11 cellular contexts compared by ENCODE assay signal in the genomic region with DNA sequence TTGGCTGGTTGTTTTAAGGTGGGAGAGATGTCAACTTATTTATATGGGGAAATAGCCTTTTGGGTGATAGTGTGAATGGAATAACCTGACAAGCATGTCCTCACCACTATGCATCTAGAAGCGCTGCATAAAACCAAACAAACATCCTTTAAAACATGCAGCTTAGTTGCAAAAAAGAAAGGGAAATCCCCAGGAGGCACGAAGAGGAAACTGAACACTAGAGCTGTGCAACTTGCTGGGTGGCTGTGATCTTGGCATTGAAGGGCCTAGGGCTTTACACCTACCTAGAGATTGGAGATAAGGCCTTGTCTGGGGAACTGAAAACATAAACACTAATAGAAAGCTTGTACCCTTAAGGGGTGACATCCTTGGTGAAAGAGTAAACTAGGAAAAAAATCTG. TPM values are rescaled to one million over a fixed set of nuclear protein-coding genes. Genes with fewer than 3 reads are reported as not detected.
DNase-seq lines count a peak whose midpoint lies in the region; TF ChIP-seq lines count a peak whose summit lies in the region.
"Had no signal": no experiment of that assay in that cellular context is flagged by ENCODE, and none has a peak within 500 bp of the region (broad histone marks: within the 10 kb centered on the region; RNA-seq: fewer than 3 reads in every experiment).

No MANE protein-coding gene starts in this region.

- TF ChIP-seq CTCF in HEK293 (tag by site-specific recombination; IDR thresholded peaks at IDR 0.05) = no peak

- no peaks in the 10 kb centered on the region for H3K9me3 Mint-ChIP-seq in CD8-positive, alpha-beta memory T cell
- H3K9me3 Mint-ChIP-seq in activated CD4-positive, alpha-beta memory T cell treated with anti-CD3 and anti-CD28 coated beads, Interleukin-2, amount 10 ng/mL, durations not matched to agents 7 days and 5 days = no peaks in the 10 kb centered on the region

- peak; percentile 35 to 80 (median 79) for DNase-seq in CD8-positive, alpha-beta memory T cell
- DNase-seq in activated CD4-positive, alpha-beta memory T cell treated with anti-CD3 and anti-CD28 coated beads, Interleukin-2, amount 10 ng/mL, durations not matched to agents 7 days and 5 days = peak; percentile 56
- no peak for DNase-seq in NCI-H1105 (lab: John Stamatoyannopoulos, UW)
- DNase-seq in NCI-H510A (lab: John Stamatoyannopoulos, UW) = no peak
- no peak for DNase-seq in anterior cingulate cortex (lab: John Stamatoyannopoulos, UW)
- DNase-seq in H4 (ENCODE audit: low spot score) = no peak
- DNase-seq: DMS53, NCI-H446 treated with DMSO at 0.1 percent for 48 hours had no signal

- POLR2A ChIA-PET in CD8-positive, alpha-beta memory T cell (lab: Charles Lee) = interaction anchor here (0.6 to 2.0 kb wide), 8 partner anchors 8 to 596 kb away, joined by 3 to 24 read pairs (median 4); a partner anchor contains a TSS
- POLR2A ChIA-PET in HEK293 (lab: Yijun Ruan, JAX) = no interaction called here
- POLR2A ChIA-PET in activated CD4-positive, alpha-beta memory T cell treated with anti-CD3 and anti-CD28 coated beads, Interleukin-2, amount 10 ng/mL, durations not matched to agents 7 days and 5 days (lab: Charles Lee) = interaction anchor here (0.6 to 1.9 kb wide), 17 partner anchors 8 to 325 kb away, joined by 3 to 27 read pairs (median 3); a partner anchor contains a TSS

- CTCF ChIA-PET in CD8-positive, alpha-beta memory T cell (lab: Charles Lee) = interaction anchor here (0.6 to 2.5 kb wide), 20 partner anchors 8 to 267 kb away, joined by 3 to 18 read pairs (median 4); a partner anchor contains a TSS
- CTCF ChIA-PET in HEK293 (lab: Yijun Ruan, JAX) = interaction anchor here (0.6 to 1.4 kb wide), 4 partner anchors 9 to 788 kb away, joined by 4 to 10 read pairs (median 4); a partner anchor contains a TSS
- CTCF ChIA-PET in activated CD4-positive, alpha-beta memory T cell treated with anti-CD3 and anti-CD28 coated beads, Interleukin-2, amount 10 ng/mL, durations not matched to agents 7 days and 5 days (lab: Charles Lee) = interaction anchor here (0.8 to 1.8 kb wide), 10 partner anchors 9 to 88 kb away, joined by 3 to 12 read pairs (median 3); a partner anchor contains a TSS

- H3K27ac Mint-ChIP-seq in CD8-positive, alpha-beta memory T cell = peak overlapping the region; percentile 89 to 98 (median 96)
- peak overlapping the region; percentile 74 for H3K27ac Mint-ChIP-seq in activated CD4-positive, alpha-beta memory T cell treated with anti-CD3 and anti-CD28 coated beads, Interleukin-2, amount 10 ng/mL, durations not matched to agents 7 days and 5 days

- no peaks in the 10 kb centered on the region for H3K9me3 ChIP-seq in CD8-positive, alpha-beta memory T cell (ENCODE audit: low read length)
- H3K9me3 ChIP-seq in HEK293 (ENCODE audit: control insufficient read depth, insufficient read depth, low read depth, low read length) (no peaks in the 10 kb centered on the region), mucosa of rectum (ENCODE audit: control insufficient read depth in 2 of 2, low read length in 2 of 2) (no peaks in the 10 kb centered on the region)

- H3K4me3 Mint-ChIP-seq in CD8-positive, alpha-beta memory T cell = peak overlapping the region; percentile 24 to 78 (median 67)
- H3K4me3 Mint-ChIP-seq in activated CD4-positive, alpha-beta memory T cell treated with anti-CD3 and anti-CD28 coated beads, Interleukin-2, amount 10 ng/mL, durations not matched to agents 7 days and 5 days = no peak overlapping the region

- peaks cover 78% of the 10 kb centered on the region for H3K4me1 ChIP-seq in CD8-positive, alpha-beta memory T cell (ENCODE audit: insufficient read depth, low read length)
- H3K4me1 ChIP-seq in HEK293 (ENCODE audit: control insufficient read depth, insufficient read depth, low read length) = no peaks in the 10 kb centered on the region
- peaks cover 33 to 59% of the 10 kb centered on the region in 2 donors for H3K4me1 ChIP-seq in mucosa of rectum (ENCODE audit: control insufficient read depth in 2 of 2, insufficient read depth in 2 of 2, low read length in 2 of 2)

- H3K27me3 ChIP-seq in CD8-positive, alpha-beta memory T cell (ENCODE audit: insufficient read depth, low read length, poor library complexity, severe bottlenecking) = no peaks in the 10 kb centered on the region
- no peaks in the 10 kb centered on the region for H3K27me3 ChIP-seq in mucosa of rectum (ENCODE audit: control insufficient read depth in 2 of 2, insufficient read depth in 2 of 2, low read length in 2 of 2)

- H3K27me3 Mint-ChIP-seq in CD8-positive, alpha-beta memory T cell = no peaks in the 10 kb centered on the region
- no peaks in the 10 kb centered on the region for H3K27me3 Mint-ChIP-seq in activated CD4-positive, alpha-beta memory T cell treated with anti-CD3 and anti-CD28 coated beads, Interleukin-2, amount 10 ng/mL, durations not matched to agents 7 days and 5 days

- H3K27ac ChIP-seq in CD8-positive, alpha-beta memory T cell (ENCODE audit: low read depth, low read length) = peak overlapping the region; percentile 21
- no peak overlapping the region for H3K27ac ChIP-seq in HEK293 (ENCODE audit: extremely low read depth, low read depth, low read length)
- H3K27ac ChIP-seq in mucosa of rectum (ENCODE audit: low read depth in 2 of 2, low read length in 2 of 2) = peak overlapping the region; percentile 67 to 74

- no peak overlapping the region for H3K4me3 ChIP-seq in CD8-positive, alpha-beta memory T cell (ENCODE audit: low read length)
- H3K4me3 ChIP-seq in HEK293 (ENCODE audit: low read depth, low read length) = no peak overlapping the region
- peak overlapping the region in 1 of 2 donors; percentile 4 for H3K4me3 ChIP-seq in mucosa of rectum (ENCODE audit: low read length in 2 of 2)

- peaks cover 78 to 85% (median 82%) of the 10 kb centered on the region in 3 donors for H3K4me1 Mint-ChIP-seq in CD8-positive, alpha-beta memory T cell
- H3K4me1 Mint-ChIP-seq in activated CD4-positive, alpha-beta memory T cell treated with anti-CD3 and anti-CD28 coated beads, Interleukin-2, amount 10 ng/mL, durations not matched to agents 7 days and 5 days = peaks cover 68% of the 10 kb centered on the region

- H3K36me3 Mint-ChIP-seq in CD8-positive, alpha-beta memory T cell = peaks cover 12 to 35% (median 17%) of the 10 kb centered on the region in 3 donors
- H3K36me3 Mint-ChIP-seq in activated CD4-positive, alpha-beta memory T cell treated with anti-CD3 and anti-CD28 coated beads, Interleukin-2, amount 10 ng/mL, durations not matched to agents 7 days and 5 days (ENCODE audit: low read depth) = peaks cover 68% of the 10 kb centered on the region

- H3K36me3 ChIP-seq in CD8-positive, alpha-beta memory T cell (ENCODE audit: insufficient read depth, low read length) = peaks cover 10% of the 10 kb centered on the region
- no peaks in the 10 kb centered on the region for H3K36me3 ChIP-seq in HEK293 (ENCODE audit: control insufficient read depth in 2 of 2, insufficient read depth in 1 of 2, low read length in 2 of 2)
- H3K36me3 ChIP-seq in mucosa of rectum (ENCODE audit: control insufficient read depth in 2 of 2, insufficient read depth in 2 of 2, low read length in 2 of 2) = no peaks in the 10 kb centered on the region

- H3K9ac ChIP-seq in mucosa of rectum (ENCODE audit: low read depth in 1 of 2, low read length in 2 of 2) = peak overlapping the region in 1 of 2 donors; percentile 39

TF ChIP-seq in HEK293, 187 proteins besides CTCF, POLR2A, EP300 and RAD21:
- TF ChIP-seq, protein P1, sequence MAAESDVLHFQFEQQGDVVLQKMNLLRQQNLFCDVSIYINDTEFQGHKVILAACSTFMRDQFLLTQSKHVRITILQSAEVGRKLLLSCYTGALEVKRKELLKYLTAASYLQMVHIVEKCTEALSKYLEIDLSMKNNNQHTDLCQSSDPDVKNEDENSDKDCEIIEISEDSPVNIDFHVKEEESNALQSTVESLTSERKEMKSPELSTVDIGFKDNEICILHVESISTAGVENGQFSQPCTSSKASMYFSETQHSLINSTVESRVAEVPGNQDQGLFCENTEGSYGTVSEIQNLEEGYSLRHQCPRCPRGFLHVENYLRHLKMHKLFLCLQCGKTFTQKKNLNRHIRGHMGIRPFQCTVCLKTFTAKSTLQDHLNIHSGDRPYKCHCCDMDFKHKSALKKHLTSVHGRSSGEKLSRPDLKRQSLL (tag by site-specific recombination; IDR thresholded peaks at IDR 0.05) = no peak
- peak; percentile 34 for TF ChIP-seq SETDB1 (IDR thresholded peaks at IDR 0.05; ENCODE audit: insufficient read length, low read length)
- TF ChIP-seq YY2 (tag by site-specific recombination; IDR thresholded peaks at IDR 0.05) = no peak
- TF ChIP-seq ZNF23 (tag by site-specific recombination; IDR thresholded peaks at IDR 0.05; ENCODE audit: borderline replicate concordance) = no peak
- no peak for TF ChIP-seq ZNF394 (tag by site-specific recombination; IDR thresholded peaks at IDR 0.05; ENCODE audit: borderline replicate concordance)
TF ChIP-seq in HEK293: peak in this region for 1.

RNA-seq across cellular contexts. Expression of a gene that starts 7.3 kb away (rescaled TPM):
- total RNA-seq in CD8-positive, alpha-beta memory T cell = 10 to 100 TPM; 32.3 to 33.3 TPM
- 45.0 TPM for polyA plus RNA-seq in CD8-positive, alpha-beta memory T cell
- 10 to 100 TPM; 94.6 to 99.2 TPM for total RNA-seq in activated CD4-positive, alpha-beta memory T cell treated with anti-CD3 and anti-CD28 coated beads, Interleukin-2, amount 10 ng/mL, durations not matched to agents 7 days and 5 days
- 3.5 and 4.6 TPM in 2 replicates for total RNA-seq in H4 (2014; rRNA removed; shearing (Covaris generic))
- total RNA-seq: pulmonary artery endothelial cell had no signal

RNA-seq across cellular contexts. Expression of a gene that starts 39.5 kb away (rescaled TPM):
- not detected for total RNA-seq in CD8-positive, alpha-beta memory T cell
- polyA plus RNA-seq in CD8-positive, alpha-beta memory T cell = not detected
- not detected for total RNA-seq in activated CD4-positive, alpha-beta memory T cell treated with anti-CD3 and anti-CD28 coated beads, Interleukin-2, amount 10 ng/mL, durations not matched to agents 7 days and 5 days
- total RNA-seq in H4 (2014; rRNA removed; shearing (Covaris generic)) = not detected in 2 replicates
- total RNA-seq: pulmonary artery endothelial cell had no signal

RNA-seq across cellular contexts. Expression of a gene that starts 52.0 kb away (rescaled TPM):
- 100 to 1,000 TPM; 118 to 131 TPM for total RNA-seq in CD8-positive, alpha-beta memory T cell
- 61.2 TPM for polyA plus RNA-seq in CD8-positive, alpha-beta memory T cell
- 100 to 1,000 TPM; 187 to 192 TPM for total RNA-seq in activated CD4-positive, alpha-beta memory T cell treated with anti-CD3 and anti-CD28 coated beads, Interleukin-2, amount 10 ng/mL, durations not matched to agents 7 days and 5 days
- 60.9 and 72.7 TPM in 2 replicates for total RNA-seq in H4 (2014; rRNA removed; shearing (Covaris generic))

RNA-seq across cellular contexts. Expression of a gene that starts 59.5 kb away (rescaled TPM):
- 1 to 10 TPM; 3.0 to 3.5 TPM for total RNA-seq in CD8-positive, alpha-beta memory T cell
- 0.74 TPM for polyA plus RNA-seq in CD8-positive, alpha-beta memory T cell
- total RNA-seq in activated CD4-positive, alpha-beta memory T cell treated with anti-CD3 and anti-CD28 coated beads, Interleukin-2, amount 10 ng/mL, durations not matched to agents 7 days and 5 days = 1 to 10 TPM; 8.3 to 9.3 TPM
- total RNA-seq in H4 (2014; rRNA removed; shearing (Covaris generic)) = 0.27 and 0.93 TPM in 2 replicates

Comparison
In these comparisons a context has a peak if more than half of its experiments do, and no peak if none do; other contexts are left out.
1. DNase-seq: peak in CD8-positive, alpha-beta memory T cell (5 of 5) and activated CD4-positive, alpha-beta memory T cell treated with anti-CD3 and anti-CD28 coated beads, Interleukin-2, amount 10 ng/mL, durations not matched to agents 7 days and 5 days (single experiment); none in NCI-H1105 (single experiment), NCI-H510A (single experiment), anterior cingulate cortex (0 of 58) and H4 (single experiment).